ENCODE assay signal across 22 cellular contexts in genomic region chr13:28179974-28180373, GRCh38.
"Had no signal": no experiment of that assay in that cellular context is flagged by ENCODE, and none has a peak within 500 bp of the region (broad histone marks: within the 10 kb centered on the region; RNA-seq: fewer than 3 reads in every experiment).

No MANE protein-coding gene starts in this region.

- H3K27me3 Mint-ChIP-seq: dendritic cell treated with granulocyte-macrophage colony-stimulating factor and Interleukin-4, amounts not matched to agents 40 ng/mL and 50 ng/mL, for 4 days; stimulated activated naive CD8-positive, alpha-beta T cell treated with anti-CD3 and anti-CD28 coated beads, Interleukin-15, Interleukin-2, amounts not matched to agents 100 ng/mL and 50 ng/mL, for 24 hours had no signal

- H3K79me2 ChIP-seq: parathyroid adenoma had no signal

- H3K4me3 ChIP-seq: cardiac muscle cell, esophagus muscularis mucosa, lung, sigmoid colon, suprapubic skin, transverse colon, uterus had no signal

- H3K27ac Mint-ChIP-seq: activated naive CD4-positive, alpha-beta T cell treated with anti-CD3 and anti-CD28 coated beads, Interleukin-2, amount 50 U/mL, for 72 hours; dendritic cell treated with granulocyte-macrophage colony-stimulating factor and Interleukin-4, amounts not matched to agents 40 ng/mL and 50 ng/mL, for 4 days; nephron; stimulated activated naive CD8-positive, alpha-beta T cell treated with anti-CD3 and anti-CD28 coated beads, Interleukin-15, Interleukin-2, amounts not matched to agents 100 ng/mL and 50 ng/mL, for 24 hours had no signal

- H3K27ac ChIP-seq: cardiac muscle cell, esophagus muscularis mucosa, foreskin keratinocyte, parathyroid adenoma, sigmoid colon, suprapubic skin, transverse colon, uterus had no signal

- H3K4me3 Mint-ChIP-seq: dendritic cell treated with granulocyte-macrophage colony-stimulating factor and Interleukin-4, amounts not matched to agents 40 ng/mL and 50 ng/mL, for 4 days; nephron; stimulated activated naive CD8-positive, alpha-beta T cell treated with anti-CD3 and anti-CD28 coated beads, Interleukin-15, Interleukin-2, amounts not matched to agents 100 ng/mL and 50 ng/mL, for 24 hours had no signal

- H3K36me3 ChIP-seq: uterus had no signal

- H3K9me3 ChIP-seq: esophagus muscularis mucosa, sigmoid colon, suprapubic skin, transverse colon, uterus had no signal

- H3K27me3 ChIP-seq: cardiac muscle cell, esophagus muscularis mucosa, foreskin keratinocyte, sigmoid colon, suprapubic skin, transverse colon, uterus had no signal

- DNase-seq: activated gamma-delta T cell treated with Interleukin-2 at 50 U/mL for 16 hours; amygdala; effector CD8-positive, alpha-beta T cell; foreskin keratinocyte; glutamatergic neuron; hypothalamus; islet precursor cell; sigmoid colon; stimulated activated CD8-positive, alpha-beta memory T cell treated with anti-CD3 and anti-CD28 coated beads, Interleukin-4, amount 100 ng/mL, for 48 hours; T-helper 1 cell; T1000; transverse colon; uterus had no signal

- H2AFZ ChIP-seq: parathyroid adenoma had no signal

- ATAC-seq: activated naive CD4-positive, alpha-beta T cell treated with anti-CD3 and anti-CD28 coated beads, Interleukin-2, amount 50 U/mL, for 72 hours; foreskin keratinocyte had no signal

- H3K9me3 Mint-ChIP-seq: activated naive CD4-positive, alpha-beta T cell treated with anti-CD3 and anti-CD28 coated beads, Interleukin-2, amount 50 U/mL, for 72 hours; dendritic cell treated with granulocyte-macrophage colony-stimulating factor and Interleukin-4, amounts not matched to agents 40 ng/mL and 50 ng/mL, for 4 days; nephron; stimulated activated naive CD8-positive, alpha-beta T cell treated with anti-CD3 and anti-CD28 coated beads, Interleukin-15, Interleukin-2, amounts not matched to agents 100 ng/mL and 50 ng/mL, for 24 hours had no signal

- H3K4me1 ChIP-seq: parathyroid adenoma, sigmoid colon, uterus had no signal

- H3K4me1 Mint-ChIP-seq: nephron had no signal
